1 cellular context compared by ENCODE assay signal in genomic region chr1:110338200-110339039, GRCh38.
TF ChIP-seq lines count a peak whose summit lies in the region.

No MANE protein-coding gene starts in this region.

TF ChIP-seq in HepG2, 621 proteins besides CTCF, POLR2A, EP300 and RAD21 (continues in another document):
- TF ChIP-seq TAF1 (CRISPR knock-in tag; IDR thresholded peaks at IDR 0.05) (peak; percentile 76), ZSCAN9 (CRISPR knock-in tag; IDR thresholded peaks at IDR 0.05; ENCODE audit: borderline replicate concordance) (0 out of 2 replicates have a peak, but pooled peaks have one; percentile 10), ATF5 (CRISPR knock-in tag; IDR thresholded peaks at IDR 0.05; ENCODE audit: low read depth) (no peak), SP140L (CRISPR knock-in tag; IDR thresholded peaks at IDR 0.05; ENCODE audit: borderline replicate concordance) (no peak), MTF2 (CRISPR knock-in tag; IDR thresholded peaks at IDR 0.05; ENCODE audit: borderline replicate concordance) (peak; percentile 51; the same call in 1 of the 2 replicates), HIC2 (CRISPR knock-in tag; IDR thresholded peaks at IDR 0.05; ENCODE audit: low read depth) (peak; percentile 33; the same call in 1 of the 2 replicates), ZNF101 (CRISPR knock-in tag; IDR thresholded peaks at IDR 0.05; ENCODE audit: borderline replicate concordance, low read depth) (no peak), MTERF4 (CRISPR knock-in tag; IDR thresholded peaks at IDR 0.05) (no peak), ZSCAN12 (CRISPR knock-in tag; IDR thresholded peaks at IDR 0.05) (no peak; the same call in 1 of the 2 replicates), FOXK2 (IDR thresholded peaks at IDR 0.05) (no peak), ZNF691 (CRISPR knock-in tag; IDR thresholded peaks at IDR 0.05; ENCODE audit: borderline replicate concordance, low read depth) (no peak), KDM4B (CRISPR knock-in tag; IDR thresholded peaks at IDR 0.05) (no peak), IRF9 (CRISPR knock-in tag; IDR thresholded peaks at IDR 0.05; ENCODE audit: borderline replicate concordance) (peak; percentile 70; the same call in 1 of the 2 replicates), ZNF781 (CRISPR knock-in tag; IDR thresholded peaks at IDR 0.05; ENCODE audit: borderline replicate concordance, not compliant biosample characterization) (peak; percentile 70), CBX2 (IDR thresholded peaks at IDR 0.05; ENCODE audit: low read depth, low read length) (no peak), CBX2 (CRISPR knock-in tag; IDR thresholded peaks at IDR 0.05; ENCODE audit: low read depth) (no peak), ZNF546 (CRISPR knock-in tag; conservative IDR thresholded peaks at IDR 0.05) (peak; percentile 91), ZNF788 (CRISPR knock-in tag; IDR thresholded peaks at IDR 0.05; ENCODE audit: borderline replicate concordance) (peak; percentile 80; the same call in 1 of the 2 replicates), CHCHD3 (CRISPR knock-in tag; IDR thresholded peaks at IDR 0.05) (no peak; the same call in 1 of the 2 replicates), ZSCAN30 (CRISPR knock-in tag; IDR thresholded peaks at IDR 0.05) (no peak; the same call in none of the 2 replicates), IRF2 (CRISPR knock-in tag; IDR thresholded peaks at IDR 0.05) (no peak; the same call in none of the 2 replicates), MYC (CRISPR knock-in tag; IDR thresholded peaks at IDR 0.05; ENCODE audit: borderline replicate concordance) (peak; percentile 95), ZNF30 (CRISPR knock-in tag; IDR thresholded peaks at IDR 0.05) (0 out of 2 replicates have a peak, but pooled peaks have one; percentile 42), ZKSCAN8 (CRISPR knock-in tag; IDR thresholded peaks at IDR 0.05; ENCODE audit: borderline replicate concordance) (0 out of 2 replicates have a peak, but pooled peaks have one; percentile 24), ZSCAN29 (CRISPR knock-in tag; conservative IDR thresholded peaks at IDR 0.05) (no peak), NRL (CRISPR knock-in tag; IDR thresholded peaks at IDR 0.05; ENCODE audit: borderline replicate concordance) (peak; percentile 79), GATAD2A (CRISPR knock-in tag; IDR thresholded peaks at IDR 0.05) (no peak; the same call in 1 of the 2 replicates), PRDM4 (CRISPR knock-in tag; IDR thresholded peaks at IDR 0.05; ENCODE audit: borderline replicate concordance) (peak; percentile 67; the same call in 1 of the 2 replicates), ZFP82 (CRISPR knock-in tag; IDR thresholded peaks at IDR 0.05; ENCODE audit: borderline replicate concordance) (peak; percentile 29; the same call in 1 of the 2 replicates), CBFB (CRISPR knock-in tag; IDR thresholded peaks at IDR 0.05) (peak; percentile 62; the same call in 1 of the 2 replicates), GRHL1 (CRISPR knock-in tag; conservative IDR thresholded peaks at IDR 0.05) (no peak), ZNF605 (CRISPR knock-in tag; IDR thresholded peaks at IDR 0.05) (peak; percentile 83; the same call in 1 of the 2 replicates), ZNF672 (CRISPR knock-in tag; IDR thresholded peaks at IDR 0.05) (0 out of 2 replicates have a peak, but pooled peaks have one; percentile 51), SAP130 (CRISPR knock-in tag; IDR thresholded peaks at IDR 0.05; ENCODE audit: low read depth) (peak; percentile 87), IRF1 (CRISPR knock-in tag; IDR thresholded peaks at IDR 0.05; ENCODE audit: low read depth) (no peak), ZFP41 (CRISPR knock-in tag; IDR thresholded peaks at IDR 0.05; ENCODE audit: borderline replicate concordance) (peak; percentile 89; the same call in 1 of the 2 replicates), LRRFIP1 (CRISPR knock-in tag; conservative IDR thresholded peaks at IDR 0.05) (no peak), NFIC (IDR thresholded peaks at IDR 0.05; ENCODE audit: low read length) (no peak), HHEX (CRISPR knock-in tag; IDR thresholded peaks at IDR 0.05) (no peak), STAG1 (CRISPR knock-in tag; IDR thresholded peaks at IDR 0.05) (peak; percentile 29; the same call in 1 of the 2 replicates), SP1 (IDR thresholded peaks at IDR 0.05) (peak; percentile 87; the same call in 1 of the 2 replicates), SP1 (CRISPR knock-in tag; IDR thresholded peaks at IDR 0.05) (no peak; the same call in 1 of the 2 replicates), SNAI1 (CRISPR knock-in tag; IDR thresholded peaks at IDR 0.05; ENCODE audit: borderline replicate concordance) (no peak), KAT2B (IDR thresholded peaks at IDR 0.05; ENCODE audit: borderline replicate concordance, low read depth, low read length) (no peak), ZBED4 (CRISPR knock-in tag; IDR thresholded peaks at IDR 0.05; ENCODE audit: borderline replicate concordance) (no peak), ZNF292 (CRISPR knock-in tag; IDR thresholded peaks at IDR 0.05; ENCODE audit: borderline replicate concordance, low read depth) (0 out of 2 replicates have a peak, but pooled peaks have one; percentile 38), HES4 (CRISPR knock-in tag; IDR thresholded peaks at IDR 0.05; ENCODE audit: borderline replicate concordance) (no peak), JUN (CRISPR knock-in tag; IDR thresholded peaks at IDR 0.05) (0 out of 2 replicates have a peak, but pooled peaks have one; percentile 8), SMAD3 (CRISPR knock-in tag; IDR thresholded peaks at IDR 0.05) (peak; percentile 4; the same call in 1 of the 2 replicates)
